In genomic region chr10:71849461-71849908, GRCh38 we compare ENCODE assay signal across 8 cellular contexts. TPM values are rescaled to one million over a fixed set of nuclear protein-coding genes. Genes with fewer than 3 reads are reported as not detected.
DNase-seq lines count a peak whose midpoint lies in the region; ATAC-seq and TF ChIP-seq lines count a peak whose summit lies in the region.

No MANE protein-coding gene starts in this region.

- no peak overlapping the region for H3K9ac ChIP-seq in MM.1S (ENCODE audit: low read length)
- no peak overlapping the region for H3K9ac ChIP-seq in endodermal cell (ENCODE audit: extremely low read depth, low read length, poor library complexity, severe bottlenecking)
- no peak overlapping the region for H3K9ac ChIP-seq in neuronal stem cell (ENCODE audit: low read depth, low read length, poor library complexity)

- WGBS in endodermal cell (ENCODE audit: insufficient coverage in 1 of 2, insufficient read length in 1 of 2), 2 experiments = 93 to 96% methylated on average over 9 to 17 of the region's 17 CpGs
- no CpG with 5 or more reads among the region's 17 CpGs for WGBS in neuronal stem cell (ENCODE audit: extremely low coverage in 2 of 2, insufficient read length in 2 of 2, insufficient replicate concordance in 1 of 2), 2 donors

- no peak overlapping the region for H2BK12ac ChIP-seq in neuronal stem cell (ENCODE audit: low read length)

- peaks cover 8% of the 10 kb centered on the region for H3K27me3 Mint-ChIP-seq in CD4-positive, CD25-positive, alpha-beta regulatory T cell
- H3K27me3 Mint-ChIP-seq in endodermal cell (ENCODE audit: insufficient read depth) = no peaks in the 10 kb centered on the region

- H3K23ac ChIP-seq in neuronal stem cell (ENCODE audit: low read depth, low read length, poor library complexity) = no peak overlapping the region

- H3K79me2 ChIP-seq in MM.1S (ENCODE audit: low read length) = peaks cover 66% of the 10 kb centered on the region

- peaks cover 4% of the 10 kb centered on the region for H3K36me3 ChIP-seq in CD4-positive, CD25-positive, alpha-beta regulatory T cell (ENCODE audit: control insufficient read depth, insufficient read depth, low read length)
- no peaks in the 10 kb centered on the region for H3K36me3 ChIP-seq in MM.1S (replicated peaks; ENCODE audit: insufficient read depth, low read length)
- H3K36me3 ChIP-seq in endodermal cell (ENCODE audit: control insufficient read depth, insufficient read depth, low read length) = peaks cover 11% of the 10 kb centered on the region
- H3K36me3 ChIP-seq in neuronal stem cell (replicated peaks in 1 of 2; ENCODE audit: control insufficient read depth in 2 of 2, insufficient read depth in 2 of 2, low read length in 2 of 2) = peaks cover 0 to 8% of the 10 kb centered on the region in 2 donors

- no peak for ATAC-seq in CD4-positive, CD25-positive, alpha-beta regulatory T cell (ENCODE audit: low read depth in 2 of 2)
- no peak for ATAC-seq in HG03045 (IDR thresholded peaks at IDR 0.05; ENCODE audit: unreplicated experiment)
- ATAC-seq in HG02970 (IDR thresholded peaks at IDR 0.05; ENCODE audit: low FRiP score, unreplicated experiment) = no peak

- H3K4me1 Mint-ChIP-seq in CD4-positive, CD25-positive, alpha-beta regulatory T cell = peaks cover 15 to 66% (median 47%) of the 10 kb centered on the region in 4 donors
- H3K4me1 Mint-ChIP-seq in endodermal cell = peaks cover 26% of the 10 kb centered on the region

- H3K4me2 ChIP-seq in MM.1S (ENCODE audit: low read depth, low read length) = peak overlapping the region; percentile 91
- H3K4me2 ChIP-seq in neuronal stem cell (ENCODE audit: insufficient read depth, low read length, poor library complexity, severe bottlenecking) = no peak overlapping the region

- H2AK5ac ChIP-seq in neuronal stem cell (ENCODE audit: low read depth, low read length) = no peak overlapping the region

- no peak for DNase-seq in CD4-positive, CD25-positive, alpha-beta regulatory T cell
- DNase-seq in MM.1S (no peak), endodermal cell (no peak), neuronal stem cell (ENCODE audit: low spot score) (no peak), SKM-1 treated with dmso at 0.1 percent for 144 hours (lab: John Stamatoyannopoulos, UW; ENCODE audit: unreplicated experiment) (no peak), G401 (ENCODE audit: low spot score) (no peak)

- peak overlapping the region; percentile 95 for H3K4me3 ChIP-seq in CD4-positive, CD25-positive, alpha-beta regulatory T cell (ENCODE audit: low read depth, low read length)
- H3K4me3 ChIP-seq in MM.1S (ENCODE audit: low read length) (peak overlapping the region; percentile 98), endodermal cell (ENCODE audit: low read length) (peak overlapping the region; percentile 99), neuronal stem cell (ENCODE audit: low read length in 2 of 2) (peak overlapping the region; percentile 58 to 93)

- H4K91ac ChIP-seq in neuronal stem cell (ENCODE audit: low read depth, low read length, poor library complexity) = no peak overlapping the region

- H3K27ac ChIP-seq in CD4-positive, CD25-positive, alpha-beta regulatory T cell (ENCODE audit: insufficient read depth, low read length, poor library complexity, severe bottlenecking) = no peak overlapping the region
- H3K27ac ChIP-seq in MM.1S (ENCODE audit: low read length) (no peak overlapping the region), endodermal cell (ENCODE audit: low read depth, low read length) (no peak overlapping the region), neuronal stem cell (replicated peaks; ENCODE audit: low read length) (no peak overlapping the region)

- in situ Hi-C loops in G401 (cut with HindIII; ENCODE audit: low sequenced_read_pairs) = no loop called here

- H3K9me3 Mint-ChIP-seq in CD4-positive, CD25-positive, alpha-beta regulatory T cell = peaks cover 0 to 1% (median 0%) of the 10 kb centered on the region in 7 donors
- no peaks in the 10 kb centered on the region for H3K9me3 Mint-ChIP-seq in endodermal cell

- H2BK120ac ChIP-seq in neuronal stem cell (ENCODE audit: low read depth, low read length) = no peak overlapping the region

- H2BK15ac ChIP-seq in neuronal stem cell (ENCODE audit: low read length) = no peak overlapping the region

- H3K14ac ChIP-seq in neuronal stem cell (ENCODE audit: low read length) = no peak overlapping the region

- H3F3A ChIP-seq in MM.1S (ENCODE audit: insufficient read depth, low read length) = peaks cover 4% of the 10 kb centered on the region

- H3K9me3 ChIP-seq in CD4-positive, CD25-positive, alpha-beta regulatory T cell (ENCODE audit: control insufficient read depth in 2 of 2, low read length in 2 of 2) = no peaks in the 10 kb centered on the region
- H3K9me3 ChIP-seq in MM.1S (replicated peaks; ENCODE audit: insufficient read depth, low read length) = no peaks in the 10 kb centered on the region
- H3K9me3 ChIP-seq in endodermal cell (ENCODE audit: control insufficient read depth, low read length) = peaks cover 12% of the 10 kb centered on the region
- no peaks in the 10 kb centered on the region for H3K9me3 ChIP-seq in neuronal stem cell (replicated peaks in 1 of 2; ENCODE audit: control insufficient read depth in 2 of 2, insufficient read depth in 1 of 2, low read depth in 1 of 2, low read length in 2 of 2)

- H4K8ac ChIP-seq in neuronal stem cell (ENCODE audit: low read depth, low read length) = no peak overlapping the region

- H3K4ac ChIP-seq in neuronal stem cell (ENCODE audit: low read length) = no peak overlapping the region

- H4K20me1 ChIP-seq in MM.1S (ENCODE audit: insufficient read depth, low read length) = peaks cover 10% of the 10 kb centered on the region

- H3K36me3 Mint-ChIP-seq in CD4-positive, CD25-positive, alpha-beta regulatory T cell = no peaks in the 10 kb centered on the region
- peaks cover 16% of the 10 kb centered on the region for H3K36me3 Mint-ChIP-seq in endodermal cell (ENCODE audit: low read depth)

- peak overlapping the region in 1 of 3 donors; percentile 65 for H3K27ac Mint-ChIP-seq in CD4-positive, CD25-positive, alpha-beta regulatory T cell
- H3K27ac Mint-ChIP-seq in endodermal cell = peak overlapping the region; percentile 94

- H3K4me3 Mint-ChIP-seq in CD4-positive, CD25-positive, alpha-beta regulatory T cell = peak overlapping the region; percentile 95 to 98 (median 98)
- H3K4me3 Mint-ChIP-seq in endodermal cell = peak overlapping the region; percentile 86

- H3K18ac ChIP-seq in neuronal stem cell (ENCODE audit: low read length) = no peak overlapping the region

- TF ChIP-seq CTCF in MM.1S (IDR thresholded peaks at IDR 0.05; ENCODE audit: low read length) (no peak), endodermal cell (conservative IDR thresholded peaks at IDR 0.05) (no peak)

- peaks cover 6% of the 10 kb centered on the region for H3K79me1 ChIP-seq in neuronal stem cell (ENCODE audit: low read depth, low read length)

- H3K4me1 ChIP-seq in CD4-positive, CD25-positive, alpha-beta regulatory T cell (ENCODE audit: control insufficient read depth, insufficient read depth, low read length, poor library complexity, severe bottlenecking) = peaks cover 38% of the 10 kb centered on the region
- H3K4me1 ChIP-seq in MM.1S (ENCODE audit: low read length) = peaks cover 10% of the 10 kb centered on the region; the same call in 1 of the 2 replicates
- H3K4me1 ChIP-seq in endodermal cell (ENCODE audit: control insufficient read depth, insufficient read depth, low read length) = peaks cover 7% of the 10 kb centered on the region
- peaks cover 9 to 11% of the 10 kb centered on the region in 2 donors for H3K4me1 ChIP-seq in neuronal stem cell (ENCODE audit: control insufficient read depth in 2 of 2, insufficient read depth in 1 of 2, low read depth in 1 of 2, low read length in 2 of 2)

- H2AFZ ChIP-seq in MM.1S (ENCODE audit: low read length) = no peak overlapping the region
- H2AFZ ChIP-seq in neuronal stem cell (ENCODE audit: low read length) = no peak overlapping the region

- H3K9me2 ChIP-seq in MM.1S (replicated peaks; ENCODE audit: insufficient read depth, low read length) = no peaks in the 10 kb centered on the region

- no peak overlapping the region for H2BK5ac ChIP-seq in neuronal stem cell (ENCODE audit: low read length)

- H3K27me3 ChIP-seq in CD4-positive, CD25-positive, alpha-beta regulatory T cell (ENCODE audit: control insufficient read depth, insufficient read depth, low read length) = no peaks in the 10 kb centered on the region
- H3K27me3 ChIP-seq in MM.1S (replicated peaks; ENCODE audit: insufficient read depth, low read length) = no peaks in the 10 kb centered on the region
- H3K27me3 ChIP-seq in endodermal cell (ENCODE audit: control insufficient read depth, insufficient read depth, low read length, poor library complexity, severe bottlenecking) = no peaks in the 10 kb centered on the region
- no peaks in the 10 kb centered on the region for H3K27me3 ChIP-seq in neuronal stem cell (ENCODE audit: control insufficient read depth in 3 of 3, insufficient read depth in 3 of 3, low read depth in 1 of 3, low read length in 3 of 3)

RNA-seq across cellular contexts. Expression of gene PSAP, which starts 1.6 kb away (rescaled TPM):
- total RNA-seq in CD4-positive, CD25-positive, alpha-beta regulatory T cell = 186 TPM
- 100 to 1,000 TPM; 523 to 560 (median 532) TPM for polyA plus RNA-seq in CD4-positive, CD25-positive, alpha-beta regulatory T cell
- total RNA-seq in endodermal cell = 100 to 1,000 TPM; 456 to 549 TPM
- 500 TPM for polyA plus RNA-seq in endodermal cell (2013, experiment 1 of 2)
- polyA plus RNA-seq in endodermal cell (2013, experiment 2 of 2) = 448 TPM
- polyA plus RNA-seq in neuronal stem cell (2013, experiment 1 of 2) = 264 TPM
- polyA plus RNA-seq in neuronal stem cell (2013, experiment 2 of 2) = 263 TPM
- 582 and 588 TPM in 2 replicates for total RNA-seq in G401 (2014; rRNA removed; shearing (Covaris generic))
